1 cellular context compared by ENCODE assay signal in the genomic region with DNA sequence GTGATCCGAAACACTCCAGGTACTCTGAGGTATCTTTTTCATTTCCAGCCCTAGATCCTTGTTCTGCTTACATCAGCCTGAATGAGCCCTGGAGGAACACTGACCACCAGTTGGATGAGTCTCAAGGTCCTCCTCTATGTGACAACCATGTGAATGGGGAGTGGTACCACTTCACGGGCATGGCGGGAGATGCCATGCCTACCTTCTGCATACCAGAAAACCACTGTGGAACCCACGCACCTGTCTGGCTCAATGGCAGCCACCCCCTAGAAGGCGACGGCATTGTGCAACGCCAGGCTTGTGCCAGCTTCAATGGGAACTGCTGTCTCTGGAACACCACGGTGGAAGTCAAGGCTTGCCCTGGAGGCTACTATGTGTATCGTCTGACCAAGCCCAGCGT.
TF ChIP-seq lines count a peak whose summit lies in the region.

No MANE protein-coding gene starts in this region.

TF ChIP-seq in K562, 482 proteins besides CTCF, POLR2A, EP300 and RAD21:
- TF ChIP-seq TSC22D4 (tag; IDR thresholded peaks at IDR 0.05) (no peak), SMARCA5 (IDR thresholded peaks at IDR 0.05) (no peak), ZNF780A (CRISPR knock-in tag; IDR thresholded peaks at IDR 0.05) (no peak), ZNF212 (CRISPR knock-in tag; IDR thresholded peaks at IDR 0.05) (no peak), FOXK1 (CRISPR knock-in tag; IDR thresholded peaks at IDR 0.05; ENCODE audit: borderline replicate concordance) (no peak), IRF9 (tag; IDR thresholded peaks at IDR 0.05) (no peak), KAT7 (CRISPR knock-in tag; IDR thresholded peaks at IDR 0.05; ENCODE audit: borderline replicate concordance) (no peak), NR1H2 (CRISPR knock-in tag; IDR thresholded peaks at IDR 0.05) (no peak), CCNT2 (IDR thresholded peaks at IDR 0.05; ENCODE audit: borderline replicate concordance, extremely low read depth, insufficient read length, low read depth, low read length) (no peak), SRSF1 (IDR thresholded peaks at IDR 0.05; ENCODE audit: low read depth, low read length) (no peak), ETV1 (tag; conservative IDR thresholded peaks at IDR 0.05; ENCODE audit: low read depth) (no peak), FOXO4 (CRISPR knock-in tag; IDR thresholded peaks at IDR 0.05) (no peak), ZNF75A (CRISPR knock-in tag; IDR thresholded peaks at IDR 0.05) (no peak)
- TF ChIP-seq, protein P1, sequence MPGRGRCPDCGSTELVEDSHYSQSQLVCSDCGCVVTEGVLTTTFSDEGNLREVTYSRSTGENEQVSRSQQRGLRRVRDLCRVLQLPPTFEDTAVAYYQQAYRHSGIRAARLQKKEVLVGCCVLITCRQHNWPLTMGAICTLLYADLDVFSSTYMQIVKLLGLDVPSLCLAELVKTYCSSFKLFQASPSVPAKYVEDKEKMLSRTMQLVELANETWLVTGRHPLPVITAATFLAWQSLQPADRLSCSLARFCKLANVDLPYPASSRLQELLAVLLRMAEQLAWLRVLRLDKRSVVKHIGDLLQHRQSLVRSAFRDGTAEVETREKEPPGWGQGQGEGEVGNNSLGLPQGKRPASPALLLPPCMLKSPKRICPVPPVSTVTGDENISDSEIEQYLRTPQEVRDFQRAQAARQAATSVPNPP (IDR thresholded peaks at IDR 0.05; ENCODE audit: borderline replicate concordance, insufficient read depth, insufficient read length) = no peak
- TF ChIP-seq, protein P2, sequence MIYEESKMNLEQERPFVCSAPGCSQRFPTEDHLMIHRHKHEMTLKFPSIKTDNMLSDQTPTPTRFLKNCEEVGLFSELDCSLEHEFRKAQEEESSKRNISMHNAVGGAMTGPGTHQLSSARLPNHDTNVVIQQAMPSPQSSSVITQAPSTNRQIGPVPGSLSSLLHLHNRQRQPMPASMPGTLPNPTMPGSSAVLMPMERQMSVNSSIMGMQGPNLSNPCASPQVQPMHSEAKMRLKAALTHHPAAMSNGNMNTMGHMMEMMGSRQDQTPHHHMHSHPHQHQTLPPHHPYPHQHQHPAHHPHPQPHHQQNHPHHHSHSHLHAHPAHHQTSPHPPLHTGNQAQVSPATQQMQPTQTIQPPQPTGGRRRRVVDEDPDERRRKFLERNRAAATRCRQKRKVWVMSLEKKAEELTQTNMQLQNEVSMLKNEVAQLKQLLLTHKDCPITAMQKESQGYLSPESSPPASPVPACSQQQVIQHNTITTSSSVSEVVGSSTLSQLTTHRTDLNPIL (CRISPR knock-in tag; IDR thresholded peaks at IDR 0.05) = no peak
- TF ChIP-seq, protein P3, sequence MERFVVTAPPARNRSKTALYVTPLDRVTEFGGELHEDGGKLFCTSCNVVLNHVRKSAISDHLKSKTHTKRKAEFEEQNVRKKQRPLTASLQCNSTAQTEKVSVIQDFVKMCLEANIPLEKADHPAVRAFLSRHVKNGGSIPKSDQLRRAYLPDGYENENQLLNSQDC (CRISPR knock-in tag; IDR thresholded peaks at IDR 0.05) = no peak
TF ChIP-seq in K562: peak in this region for 0.
